1 cellular context compared by ENCODE assay signal in genomic region chr6:114339706-114340105, GRCh38.
TF ChIP-seq lines count a peak whose summit lies in the region.

No MANE protein-coding gene starts in this region.

TF ChIP-seq in H1, 55 proteins besides CTCF, POLR2A, EP300 and RAD21:
- no peak for TF ChIP-seq ATF2 (IDR thresholded peaks at IDR 0.05; ENCODE audit: low read length)
TF ChIP-seq in H1: peak in this region for 0.
